11 cellular contexts compared by ENCODE assay signal in the genomic region with DNA sequence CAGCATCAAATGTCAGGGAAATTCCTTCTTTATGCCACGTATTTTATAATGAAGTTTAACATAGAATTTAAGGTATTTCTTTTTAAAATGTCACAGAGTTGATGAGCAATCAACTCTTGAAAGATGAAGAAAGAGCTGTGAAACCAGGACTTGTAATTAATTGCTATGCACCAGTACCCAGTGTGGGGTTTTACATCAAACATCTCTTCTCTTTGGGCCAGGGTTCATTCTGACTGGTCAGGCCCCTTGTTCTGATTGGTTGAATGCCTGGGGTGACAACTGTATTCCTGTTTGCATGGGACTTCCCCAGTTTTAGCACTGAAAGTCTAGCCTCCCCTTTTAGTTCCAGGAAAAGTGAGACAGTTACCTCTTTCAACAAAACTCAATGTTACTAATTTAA. TPM values are rescaled to one million over a fixed set of nuclear protein-coding genes. Genes with fewer than 3 reads are reported as not detected.
DNase-seq lines count a peak whose midpoint lies in the region; ATAC-seq and TF ChIP-seq lines count a peak whose summit lies in the region.
"Had no signal": no experiment of that assay in that cellular context is flagged by ENCODE, and none has a peak within 500 bp of the region (broad histone marks: within the 10 kb centered on the region; RNA-seq: fewer than 3 reads in every experiment).

No MANE protein-coding gene starts in this region.

- TF ChIP-seq CTCF in stomach (IDR thresholded peaks at IDR 0.05) = no peak

- TF ChIP-seq EP300 in stomach (IDR thresholded peaks at IDR 0.05) = no peak

- ATAC-seq in GM18867 (IDR thresholded peaks at IDR 0.05; ENCODE audit: unreplicated experiment) = peak; percentile 92
- ATAC-seq in GM21619 (IDR thresholded peaks at IDR 0.05; ENCODE audit: unreplicated experiment) = peak; percentile 98
- ATAC-seq in HG03442 (IDR thresholded peaks at IDR 0.05; ENCODE audit: unreplicated experiment) = peak; percentile 96

- no peak overlapping the region for H3K4ac ChIP-seq in mesendoderm (ENCODE audit: low read depth, low read length)

- H3K4me2 ChIP-seq in mesendoderm (ENCODE audit: low read length) = no peak overlapping the region

- H2BK5ac ChIP-seq in mesendoderm (ENCODE audit: low read length) = no peak overlapping the region

- H3K18ac ChIP-seq in mesendoderm (ENCODE audit: low read length) = no peak overlapping the region

- no peak overlapping the region for H2BK15ac ChIP-seq in mesendoderm (replicated peaks; ENCODE audit: low read depth)

- DNase-seq in mesendoderm (peak; percentile 17), HCEC 1CT (no peak), COLO668 (lab: John Stamatoyannopoulos, UW; ENCODE audit: unreplicated experiment) (no peak), mucosa of gallbladder (ENCODE audit: low spot score) (no peak), stomach (no peak)
- DNase-seq: NCI-H774 had no signal

- H3K56ac ChIP-seq in mesendoderm (ENCODE audit: low read length) = no peak overlapping the region

- H3K27me3 ChIP-seq in mesendoderm (ENCODE audit: insufficient read depth, low read length, poor library complexity) = no peaks in the 10 kb centered on the region
- H3K27me3 ChIP-seq in stomach = no peaks in the 10 kb centered on the region
- H3K27me3 ChIP-seq: neutrophil had no signal

- no peak overlapping the region for H3K4me3 ChIP-seq in mesendoderm (ENCODE audit: low read length)
- no peak overlapping the region for H3K4me3 ChIP-seq in stomach
- H3K4me3 ChIP-seq: thoracic aorta had no signal

- H3K27ac ChIP-seq in mesendoderm (ENCODE audit: low read depth, low read length) (no peak overlapping the region), stomach (no peak overlapping the region)
- H3K27ac ChIP-seq: neutrophil, thoracic aorta had no signal

- no peaks in the 10 kb centered on the region for H3K79me1 ChIP-seq in mesendoderm (ENCODE audit: low read length)

- H3K9me3 ChIP-seq in stomach = no peaks in the 10 kb centered on the region
- H3K9me3 ChIP-seq: neutrophil, thoracic aorta had no signal

- H4K5ac ChIP-seq in mesendoderm (ENCODE audit: low read length) = no peak overlapping the region

- intact Hi-C loops in stomach (cut with DNase I; ENCODE audit: low total_unique reads) = no loop called here

- H4K8ac ChIP-seq in mesendoderm (ENCODE audit: low read depth, low read length) = no peak overlapping the region

- H3K4me1 ChIP-seq in mesendoderm (ENCODE audit: control insufficient read depth, low read depth, low read length) (peaks cover 7% of the 10 kb centered on the region), stomach (no peaks in the 10 kb centered on the region)

- WGBS in mesendoderm (ENCODE audit: extremely low coverage, insufficient coverage, low lambda C conversion rate) = no CpG with 5 or more reads among the region's 1 CpG
- 76 to 87% (median 80%) methylated on average over 1 of the region's 1 CpG for WGBS in stomach, 5 donors

- no peak for TF ChIP-seq POLR2A in stomach (IDR thresholded peaks at IDR 0.05)

- no peaks in the 10 kb centered on the region for H3K79me2 ChIP-seq in mesendoderm (ENCODE audit: control insufficient read depth, insufficient read depth, low read length)

- H2BK120ac ChIP-seq in mesendoderm (ENCODE audit: low read depth, low read length) = no peak overlapping the region

- no peak overlapping the region for H2AK5ac ChIP-seq in mesendoderm (ENCODE audit: low read length)

- no peak overlapping the region for H3K9ac ChIP-seq in mesendoderm (ENCODE audit: low read length)

- no peaks in the 10 kb centered on the region for H3K36me3 ChIP-seq in mesendoderm (ENCODE audit: control insufficient read depth, insufficient read depth, low read length)
- H3K36me3 ChIP-seq in stomach = no peaks in the 10 kb centered on the region
- H3K36me3 ChIP-seq: neutrophil, thoracic aorta had no signal

- H3K23ac ChIP-seq in mesendoderm (ENCODE audit: low read length) = no peak overlapping the region

RNA-seq across cellular contexts. Expression of a gene that starts 40.1 kb away (rescaled TPM):
- polyA plus RNA-seq in mesendoderm (2013, experiment 1 of 2) = 52.1 TPM
- polyA plus RNA-seq in mesendoderm (2013, experiment 2 of 2) = 49.8 TPM
- total RNA-seq in mucosa of gallbladder = 38.1 TPM
- total RNA-seq in stomach = 10 to 100 TPM; 12.5 to 96.0 (median 33.0) TPM
- 1 to 10 TPM; 2.4 to 3.1 (median 2.7) TPM for polyA plus RNA-seq in stomach
